Comparison of ENCODE assay signal across 1 cellular context in the genomic region with DNA sequence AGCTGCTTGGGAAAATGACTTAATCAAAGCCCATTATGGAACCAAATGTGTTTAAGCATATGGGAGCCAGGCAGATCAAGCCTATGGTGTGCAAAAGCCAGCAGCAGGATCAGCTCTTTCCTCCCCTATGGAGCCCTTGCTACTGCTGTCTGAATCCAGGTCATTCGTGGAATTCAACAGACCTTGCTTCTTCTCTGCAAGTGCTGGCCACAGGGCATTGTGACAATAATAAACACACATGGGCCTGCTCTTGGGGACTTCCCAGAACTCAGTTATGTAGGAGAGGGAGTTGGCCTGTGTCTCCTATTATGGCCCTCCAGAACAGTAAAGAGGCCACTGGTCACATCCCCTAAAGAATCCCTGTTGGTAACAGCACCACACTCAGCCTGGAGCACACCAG.
TF ChIP-seq lines count a peak whose summit lies in the region.

No MANE protein-coding gene starts in this region.

TF ChIP-seq in GM23338, 12 proteins besides CTCF, POLR2A, EP300 and RAD21 (continued from another document):
- TF ChIP-seq, protein P1, sequence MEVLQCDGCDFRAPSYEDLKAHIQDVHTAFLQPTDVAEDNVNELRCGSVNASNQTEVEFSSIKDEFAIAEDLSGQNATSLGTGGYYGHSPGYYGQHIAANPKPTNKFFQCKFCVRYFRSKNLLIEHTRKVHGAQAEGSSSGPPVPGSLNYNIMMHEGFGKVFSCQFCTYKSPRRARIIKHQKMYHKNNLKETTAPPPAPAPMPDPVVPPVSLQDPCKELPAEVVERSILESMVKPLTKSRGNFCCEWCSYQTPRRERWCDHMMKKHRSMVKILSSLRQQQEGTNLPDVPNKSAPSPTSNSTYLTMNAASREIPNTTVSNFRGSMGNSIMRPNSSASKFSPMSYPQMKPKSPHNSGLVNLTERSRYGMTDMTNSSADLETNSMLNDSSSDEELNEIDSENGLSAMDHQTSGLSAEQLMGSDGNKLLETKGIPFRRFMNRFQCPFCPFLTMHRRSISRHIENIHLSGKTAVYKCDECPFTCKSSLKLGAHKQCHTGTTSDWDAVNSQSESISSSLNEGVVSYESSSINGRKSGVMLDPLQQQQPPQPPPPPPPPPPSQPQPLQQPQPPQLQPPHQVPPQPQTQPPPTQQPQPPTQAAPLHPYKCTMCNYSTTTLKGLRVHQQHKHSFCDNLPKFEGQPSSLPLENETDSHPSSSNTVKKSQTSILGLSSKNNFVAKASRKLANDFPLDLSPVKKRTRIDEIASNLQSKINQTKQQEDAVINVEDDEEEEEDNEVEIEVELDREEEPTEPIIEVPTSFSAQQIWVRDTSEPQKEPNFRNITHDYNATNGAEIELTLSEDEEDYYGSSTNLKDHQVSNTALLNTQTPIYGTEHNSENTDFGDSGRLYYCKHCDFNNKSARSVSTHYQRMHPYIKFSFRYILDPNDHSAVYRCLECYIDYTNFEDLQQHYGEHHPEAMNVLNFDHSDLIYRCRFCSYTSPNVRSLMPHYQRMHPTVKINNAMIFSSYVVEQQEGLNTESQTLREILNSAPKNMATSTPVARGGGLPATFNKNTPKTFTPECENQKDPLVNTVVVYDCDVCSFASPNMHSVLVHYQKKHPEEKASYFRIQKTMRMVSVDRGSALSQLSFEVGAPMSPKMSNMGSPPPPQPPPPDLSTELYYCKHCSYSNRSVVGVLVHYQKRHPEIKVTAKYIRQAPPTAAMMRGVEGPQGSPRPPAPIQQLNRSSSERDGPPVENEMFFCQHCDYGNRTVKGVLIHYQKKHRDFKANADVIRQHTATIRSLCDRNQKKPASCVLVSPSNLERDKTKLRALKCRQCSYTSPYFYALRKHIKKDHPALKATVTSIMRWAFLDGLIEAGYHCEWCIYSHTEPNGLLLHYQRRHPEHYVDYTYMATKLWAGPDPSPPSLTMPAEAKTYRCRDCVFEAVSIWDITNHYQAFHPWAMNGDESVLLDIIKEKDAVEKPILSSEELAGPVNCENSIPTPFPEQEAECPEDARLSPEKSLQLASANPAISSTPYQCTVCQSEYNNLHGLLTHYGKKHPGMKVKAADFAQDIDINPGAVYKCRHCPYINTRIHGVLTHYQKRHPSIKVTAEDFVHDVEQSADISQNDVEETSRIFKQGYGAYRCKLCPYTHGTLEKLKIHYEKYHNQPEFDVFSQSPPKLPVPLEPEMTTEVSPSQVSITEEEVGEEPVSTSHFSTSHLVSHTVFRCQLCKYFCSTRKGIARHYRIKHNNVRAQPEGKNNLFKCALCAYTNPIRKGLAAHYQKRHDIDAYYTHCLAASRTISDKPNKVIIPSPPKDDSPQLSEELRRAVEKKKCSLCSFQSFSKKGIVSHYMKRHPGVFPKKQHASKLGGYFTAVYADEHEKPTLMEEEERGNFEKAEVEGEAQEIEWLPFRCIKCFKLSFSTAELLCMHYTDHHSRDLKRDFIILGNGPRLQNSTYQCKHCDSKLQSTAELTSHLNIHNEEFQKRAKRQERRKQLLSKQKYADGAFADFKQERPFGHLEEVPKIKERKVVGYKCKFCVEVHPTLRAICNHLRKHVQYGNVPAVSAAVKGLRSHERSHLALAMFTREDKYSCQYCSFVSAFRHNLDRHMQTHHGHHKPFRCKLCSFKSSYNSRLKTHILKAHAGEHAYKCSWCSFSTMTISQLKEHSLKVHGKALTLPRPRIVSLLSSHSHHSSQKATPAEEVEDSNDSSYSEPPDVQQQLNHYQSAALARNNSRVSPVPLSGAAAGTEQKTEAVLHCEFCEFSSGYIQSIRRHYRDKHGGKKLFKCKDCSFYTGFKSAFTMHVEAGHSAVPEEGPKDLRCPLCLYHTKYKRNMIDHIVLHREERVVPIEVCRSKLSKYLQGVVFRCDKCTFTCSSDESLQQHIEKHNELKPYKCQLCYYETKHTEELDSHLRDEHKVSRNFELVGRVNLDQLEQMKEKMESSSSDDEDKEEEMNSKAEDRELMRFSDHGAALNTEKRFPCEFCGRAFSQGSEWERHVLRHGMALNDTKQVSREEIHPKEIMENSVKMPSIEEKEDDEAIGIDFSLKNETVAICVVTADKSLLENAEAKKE (CRISPR knock-in tag; IDR thresholded peaks at IDR 0.05), result no peak
- TF ChIP-seq EZH2 (IDR thresholded peaks at IDR 0.05; ENCODE audit: low read depth, unreplicated experiment), result no peak
- TF ChIP-seq, protein P2, sequence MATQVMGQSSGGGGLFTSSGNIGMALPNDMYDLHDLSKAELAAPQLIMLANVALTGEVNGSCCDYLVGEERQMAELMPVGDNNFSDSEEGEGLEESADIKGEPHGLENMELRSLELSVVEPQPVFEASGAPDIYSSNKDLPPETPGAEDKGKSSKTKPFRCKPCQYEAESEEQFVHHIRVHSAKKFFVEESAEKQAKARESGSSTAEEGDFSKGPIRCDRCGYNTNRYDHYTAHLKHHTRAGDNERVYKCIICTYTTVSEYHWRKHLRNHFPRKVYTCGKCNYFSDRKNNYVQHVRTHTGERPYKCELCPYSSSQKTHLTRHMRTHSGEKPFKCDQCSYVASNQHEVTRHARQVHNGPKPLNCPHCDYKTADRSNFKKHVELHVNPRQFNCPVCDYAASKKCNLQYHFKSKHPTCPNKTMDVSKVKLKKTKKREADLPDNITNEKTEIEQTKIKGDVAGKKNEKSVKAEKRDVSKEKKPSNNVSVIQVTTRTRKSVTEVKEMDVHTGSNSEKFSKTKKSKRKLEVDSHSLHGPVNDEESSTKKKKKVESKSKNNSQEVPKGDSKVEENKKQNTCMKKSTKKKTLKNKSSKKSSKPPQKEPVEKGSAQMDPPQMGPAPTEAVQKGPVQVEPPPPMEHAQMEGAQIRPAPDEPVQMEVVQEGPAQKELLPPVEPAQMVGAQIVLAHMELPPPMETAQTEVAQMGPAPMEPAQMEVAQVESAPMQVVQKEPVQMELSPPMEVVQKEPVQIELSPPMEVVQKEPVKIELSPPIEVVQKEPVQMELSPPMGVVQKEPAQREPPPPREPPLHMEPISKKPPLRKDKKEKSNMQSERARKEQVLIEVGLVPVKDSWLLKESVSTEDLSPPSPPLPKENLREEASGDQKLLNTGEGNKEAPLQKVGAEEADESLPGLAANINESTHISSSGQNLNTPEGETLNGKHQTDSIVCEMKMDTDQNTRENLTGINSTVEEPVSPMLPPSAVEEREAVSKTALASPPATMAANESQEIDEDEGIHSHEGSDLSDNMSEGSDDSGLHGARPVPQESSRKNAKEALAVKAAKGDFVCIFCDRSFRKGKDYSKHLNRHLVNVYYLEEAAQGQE (IDR thresholded peaks at IDR 0.05; ENCODE audit: unreplicated experiment), result no peak
- no peak for TF ChIP-seq ZNF114 (CRISPR knock-in tag; IDR thresholded peaks at IDR 0.05)
- no peak for TF ChIP-seq NANOG (IDR thresholded peaks at IDR 0.05; ENCODE audit: borderline replicate concordance)
- no peak for TF ChIP-seq ZNF331 (CRISPR knock-in tag; IDR thresholded peaks at IDR 0.05; ENCODE audit: low read depth)
- TF ChIP-seq POLR2AphosphoS5 (IDR thresholded peaks at IDR 0.05; ENCODE audit: low read depth), result no peak
- TF ChIP-seq, protein P3, sequence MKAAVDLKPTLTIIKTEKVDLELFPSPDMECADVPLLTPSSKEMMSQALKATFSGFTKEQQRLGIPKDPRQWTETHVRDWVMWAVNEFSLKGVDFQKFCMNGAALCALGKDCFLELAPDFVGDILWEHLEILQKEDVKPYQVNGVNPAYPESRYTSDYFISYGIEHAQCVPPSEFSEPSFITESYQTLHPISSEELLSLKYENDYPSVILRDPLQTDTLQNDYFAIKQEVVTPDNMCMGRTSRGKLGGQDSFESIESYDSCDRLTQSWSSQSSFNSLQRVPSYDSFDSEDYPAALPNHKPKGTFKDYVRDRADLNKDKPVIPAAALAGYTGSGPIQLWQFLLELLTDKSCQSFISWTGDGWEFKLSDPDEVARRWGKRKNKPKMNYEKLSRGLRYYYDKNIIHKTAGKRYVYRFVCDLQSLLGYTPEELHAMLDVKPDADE (IDR thresholded peaks at IDR 0.05), result no peak
- no peak for TF ChIP-seq CREB1 (CRISPR knock-in tag; IDR thresholded peaks at IDR 0.05; ENCODE audit: low read depth)
- no peak for TF ChIP-seq EZH2phosphoT487 (IDR thresholded peaks at IDR 0.05; ENCODE audit: unreplicated experiment)
